In the genomic region with DNA sequence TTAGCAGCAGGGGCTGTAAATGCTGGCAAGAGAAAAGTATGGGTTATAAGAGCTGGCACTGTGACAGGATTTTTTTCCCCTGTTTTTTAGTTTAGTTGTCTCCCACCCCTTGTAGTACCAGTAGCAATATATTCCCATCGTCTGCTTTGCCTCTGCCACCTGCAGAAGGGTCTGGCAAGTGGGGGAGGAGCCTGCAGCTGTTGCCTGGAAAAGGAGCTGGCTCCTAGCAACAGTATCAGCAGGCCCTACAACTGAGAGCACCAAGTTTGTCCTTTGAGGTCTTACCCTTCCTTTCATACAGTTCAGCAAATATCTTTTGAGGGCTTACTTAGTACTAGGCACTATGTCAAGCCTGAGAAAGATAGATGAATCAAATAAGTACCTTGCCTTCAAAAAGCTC, we compare ENCODE assay signal across 15 cellular contexts. TPM values are rescaled to one million over a fixed set of nuclear protein-coding genes. Genes with fewer than 3 reads are reported as not detected.
DNase-seq lines count a peak whose midpoint lies in the region; ATAC-seq, FAIRE-seq and TF ChIP-seq lines count a peak whose summit lies in the region.
"Had no signal": no experiment of that assay in that cellular context is flagged by ENCODE, and none has a peak within 500 bp of the region (broad histone marks: within the 10 kb centered on the region; RNA-seq: fewer than 3 reads in every experiment).

No MANE protein-coding gene starts in this region.

- RAD21 ChIA-PET in HCT116 (lab: Charles Lee; ENCODE audit: low non-redundant PET in 1 of 2, low total read pairs in 2 of 2, uncharacterized antibody in 2 of 2, unreplicated experiment in 2 of 2) = interaction anchor here in 1 of 2 experiments (1.4 kb wide), 1 partner anchor 89 kb away, joined by 4 read pairs; no protein-coding TSS in a partner anchor

- H3K36me3 ChIP-seq in HCT116 (ENCODE audit: control insufficient read depth in 1 of 2, insufficient read depth in 2 of 2, low read length in 2 of 2) = peaks cover 20 to 33% of the 10 kb centered on the region in 2 experiments; a peak in 3 of 4 replicates

- no peak overlapping the region for H2AFZ ChIP-seq in HCT116 (ENCODE audit: low read depth, low read length, poor library complexity, severe bottlenecking)

- H3K9me3 Mint-ChIP-seq in nephron = no peaks in the 10 kb centered on the region
- H3K9me3 Mint-ChIP-seq: activated naive CD4-positive, alpha-beta T cell treated with anti-CD3 and anti-CD28 coated beads for 36 hours; CD4-positive, alpha-beta memory T cell had no signal

- CTCF ChIA-PET in HCT116 (lab: Charles Lee) = interaction anchor here (0.8 to 1.8 kb wide), 4 partner anchors 10 to 89 kb away, joined by 3 to 5 read pairs (median 4); no protein-coding TSS in a partner anchor

- H3K36me3 Mint-ChIP-seq in nephron (ENCODE audit: low read depth) = peaks cover 28% of the 10 kb centered on the region

- no TSS peak for BruUV-seq in HCT116 (replicated peaks; lab: Mats Ljungman, UMichigan)

- no peaks in the 10 kb centered on the region for H3K9me3 ChIP-seq in HCT116 (ENCODE audit: control insufficient read depth in 1 of 2, insufficient read depth in 1 of 2, low read depth in 1 of 2, low read length in 2 of 2)

- TF ChIP-seq POLR2A in HCT116 (IDR thresholded peaks at IDR 0.05; ENCODE audit: borderline replicate concordance, extremely low read depth, insufficient read depth, insufficient read length) = no peak

- no peak overlapping the region for H3K4me3 ChIP-seq in HCT116 (replicated peaks in 1 of 2; ENCODE audit: low read depth in 1 of 2, low read length in 2 of 2)

- no peak for TF ChIP-seq RAD21 in HCT116 (IDR thresholded peaks at IDR 0.05; ENCODE audit: low read depth)

- no peaks in the 10 kb centered on the region for H3K27me3 ChIP-seq in HCT116 (ENCODE audit: insufficient read depth, low read length)

- intact Hi-C loops in HCT116 (cut with micrococcal nuclease) = loop anchor here (10.0 kb wide), 1 partner anchor 465 kb away; no protein-coding TSS in a partner anchor

- no peaks in the 10 kb centered on the region for H4K20me1 ChIP-seq in HCT116 (ENCODE audit: insufficient read depth)

- peaks cover 52% of the 10 kb centered on the region for H3K4me1 Mint-ChIP-seq in nephron

- peak overlapping the region; percentile 27 to 91 (median 48) for H3K27ac Mint-ChIP-seq in nephron
- H3K27ac Mint-ChIP-seq: activated CD8-positive, alpha-beta memory T cell treated with anti-CD3 and anti-CD28 coated beads, Interleukin-2, amount 10 ng/mL, durations not matched to agents 7 days and 5 days; activated naive CD4-positive, alpha-beta T cell treated with anti-CD3 and anti-CD28 coated beads for 36 hours had no signal

- no peak for FAIRE-seq in D721Med (lab: Jason Lieb, UNC)

- ATAC-seq in HCT116 (no peak), GM18511 (IDR thresholded peaks at IDR 0.05; ENCODE audit: unreplicated experiment) (no peak)
- ATAC-seq: activated CD8-positive, alpha-beta memory T cell treated with anti-CD3 and anti-CD28 coated beads, Interleukin-2, amount 10 ng/mL, durations not matched to agents 7 days and 5 days had no signal

- H3K9me2 ChIP-seq in HCT116 (ENCODE audit: insufficient read depth) = no peaks in the 10 kb centered on the region

- H3K9ac ChIP-seq in HCT116 (ENCODE audit: low read length) = no peak overlapping the region

- H3K79me2 ChIP-seq in HCT116 (ENCODE audit: insufficient read depth, low read length) = peaks cover 79% of the 10 kb centered on the region

- peak overlapping the region; percentile 14 to 53 (median 38) for H3K4me3 Mint-ChIP-seq in nephron
- H3K4me3 Mint-ChIP-seq: activated CD8-positive, alpha-beta memory T cell treated with anti-CD3 and anti-CD28 coated beads, Interleukin-2, amount 10 ng/mL, durations not matched to agents 7 days and 5 days; activated naive CD4-positive, alpha-beta T cell treated with anti-CD3 and anti-CD28 coated beads for 36 hours had no signal

- DNase-seq in NCI-H1092 treated with DMSO at 0.1 percent for 48 hours (lab: John Stamatoyannopoulos, UW) = peak; percentile 68
- DNase-seq in NCI-H1092 (lab: John Stamatoyannopoulos, UW) = no peak
- DNase-seq in HCT116 (ENCODE audit: low read depth, low spot score) = no peak
- DNase-seq in NCI-H524 (lab: John Stamatoyannopoulos, UW) = peak; percentile 86 to 92
- no peak for DNase-seq in NCI-H1436 (lab: John Stamatoyannopoulos, UW)
- no peak for DNase-seq in D721Med (ENCODE audit: insufficient read length, low spot score)
- DNase-seq: effector CD4-positive, alpha-beta T cell; NCI-H1436 treated with DMSO at 0.1 percent for 48 hours had no signal

- peaks cover 3% of the 10 kb centered on the region for H3K27me3 Mint-ChIP-seq in nephron (ENCODE audit: low read depth)
- H3K27me3 Mint-ChIP-seq: activated CD8-positive, alpha-beta memory T cell treated with anti-CD3 and anti-CD28 coated beads, Interleukin-2, amount 10 ng/mL, durations not matched to agents 7 days and 5 days; CD4-positive, alpha-beta memory T cell had no signal

- TF ChIP-seq CTCF in HCT116 (IDR thresholded peaks at IDR 0.05 in 2 of 3, conservative IDR thresholded peaks at IDR 0.05 in 1 of 3; ENCODE audit: borderline replicate concordance in 1 of 3, insufficient read depth in 1 of 3, low read depth in 2 of 3, low read length in 2 of 3) (no peak), nephron (IDR thresholded peaks at IDR 0.05; ENCODE audit: unreplicated experiment in 3 of 3) (no peak), D721Med (IDR thresholded peaks at IDR 0.05; ENCODE audit: insufficient read depth, missing control alignments) (no peak)

- 0 out of 2 replicates have a peak overlapping the region, but pooled peaks have one; percentile 2 for H3K27ac ChIP-seq in HCT116 (ENCODE audit: low read depth, low read length)

- POLR2A ChIA-PET in HCT116 (lab: Charles Lee) = no interaction called here

- peaks cover 5 to 15% of the 10 kb centered on the region in 2 experiments; a peak in 3 of 4 replicates for H3K4me1 ChIP-seq in HCT116 (ENCODE audit: control insufficient read depth in 1 of 2, insufficient read depth in 2 of 2, low read length in 2 of 2)

- H3K4me2 ChIP-seq in HCT116 (ENCODE audit: low read length) = no peak overlapping the region

TF ChIP-seq in HCT116, 20 proteins besides CTCF, POLR2A, EP300 and RAD21:
- TF ChIP-seq, protein P1, sequence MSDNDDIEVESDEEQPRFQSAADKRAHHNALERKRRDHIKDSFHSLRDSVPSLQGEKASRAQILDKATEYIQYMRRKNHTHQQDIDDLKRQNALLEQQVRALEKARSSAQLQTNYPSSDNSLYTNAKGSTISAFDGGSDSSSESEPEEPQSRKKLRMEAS (IDR thresholded peaks at IDR 0.05) = no peak
- TF ChIP-seq, protein P2, sequence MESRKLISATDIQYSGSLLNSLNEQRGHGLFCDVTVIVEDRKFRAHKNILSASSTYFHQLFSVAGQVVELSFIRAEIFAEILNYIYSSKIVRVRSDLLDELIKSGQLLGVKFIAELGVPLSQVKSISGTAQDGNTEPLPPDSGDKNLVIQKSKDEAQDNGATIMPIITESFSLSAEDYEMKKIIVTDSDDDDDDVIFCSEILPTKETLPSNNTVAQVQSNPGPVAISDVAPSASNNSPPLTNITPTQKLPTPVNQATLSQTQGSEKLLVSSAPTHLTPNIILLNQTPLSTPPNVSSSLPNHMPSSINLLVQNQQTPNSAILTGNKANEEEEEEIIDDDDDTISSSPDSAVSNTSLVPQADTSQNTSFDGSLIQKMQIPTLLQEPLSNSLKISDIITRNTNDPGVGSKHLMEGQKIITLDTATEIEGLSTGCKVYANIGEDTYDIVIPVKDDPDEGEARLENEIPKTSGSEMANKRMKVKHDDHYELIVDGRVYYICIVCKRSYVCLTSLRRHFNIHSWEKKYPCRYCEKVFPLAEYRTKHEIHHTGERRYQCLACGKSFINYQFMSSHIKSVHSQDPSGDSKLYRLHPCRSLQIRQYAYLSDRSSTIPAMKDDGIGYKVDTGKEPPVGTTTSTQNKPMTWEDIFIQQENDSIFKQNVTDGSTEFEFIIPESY (IDR thresholded peaks at IDR 0.05; ENCODE audit: extremely low read depth, insufficient replicate concordance, low read length) = no peak
TF ChIP-seq in HCT116: peak in this region for 0.

RNA-seq across cellular contexts. Expression of a gene that starts 3.5 kb away (rescaled TPM):
- total RNA-seq in HCT116 (2021; ENCODE audit: unreplicated experiment) = 62.5 TPM
- 35.3 and 46.9 TPM in 2 replicates for polyA plus RNA-seq in HCT116 (2012)

RNA-seq across cellular contexts. Expression of a gene that starts 4.2 kb away (rescaled TPM):
- 45.1 TPM for total RNA-seq in HCT116 (2021; ENCODE audit: unreplicated experiment)
- polyA plus RNA-seq in HCT116 (2012) = 10.1 and 19.4 TPM in 2 replicates

RNA-seq across cellular contexts. Expression of a gene that starts 55.7 kb away (rescaled TPM):
- not detected for total RNA-seq in HCT116 (2021; ENCODE audit: unreplicated experiment)
- 0.20 TPM in 1 of 2 replicates, not detected in the other for polyA plus RNA-seq in HCT116 (2012)
- total RNA-seq: A172; activated CD8-positive, alpha-beta memory T cell treated with anti-CD3 and anti-CD28 coated beads, Interleukin-2, amount 10 ng/mL, durations not matched to agents 7 days and 5 days; activated naive CD4-positive, alpha-beta T cell treated with anti-CD3 and anti-CD28 coated beads for 36 hours; CD4-positive, alpha-beta memory T cell; kidney epithelial cell had no signal
- polyA plus RNA-seq: CD4-positive, alpha-beta memory T cell had no signal

Comparison
In these comparisons a context has a peak if more than half of its experiments do, and no peak if none do; other contexts are left out.
1. DNase-seq: peak in NCI-H1092 treated with DMSO at 0.1 percent for 48 hours (single experiment) and NCI-H524 (2 of 2); none in NCI-H1092 (single experiment), HCT116 (single experiment), NCI-H1436 (single experiment) and D721Med (single experiment).